8 cellular contexts compared by ENCODE assay signal in the genomic region with DNA sequence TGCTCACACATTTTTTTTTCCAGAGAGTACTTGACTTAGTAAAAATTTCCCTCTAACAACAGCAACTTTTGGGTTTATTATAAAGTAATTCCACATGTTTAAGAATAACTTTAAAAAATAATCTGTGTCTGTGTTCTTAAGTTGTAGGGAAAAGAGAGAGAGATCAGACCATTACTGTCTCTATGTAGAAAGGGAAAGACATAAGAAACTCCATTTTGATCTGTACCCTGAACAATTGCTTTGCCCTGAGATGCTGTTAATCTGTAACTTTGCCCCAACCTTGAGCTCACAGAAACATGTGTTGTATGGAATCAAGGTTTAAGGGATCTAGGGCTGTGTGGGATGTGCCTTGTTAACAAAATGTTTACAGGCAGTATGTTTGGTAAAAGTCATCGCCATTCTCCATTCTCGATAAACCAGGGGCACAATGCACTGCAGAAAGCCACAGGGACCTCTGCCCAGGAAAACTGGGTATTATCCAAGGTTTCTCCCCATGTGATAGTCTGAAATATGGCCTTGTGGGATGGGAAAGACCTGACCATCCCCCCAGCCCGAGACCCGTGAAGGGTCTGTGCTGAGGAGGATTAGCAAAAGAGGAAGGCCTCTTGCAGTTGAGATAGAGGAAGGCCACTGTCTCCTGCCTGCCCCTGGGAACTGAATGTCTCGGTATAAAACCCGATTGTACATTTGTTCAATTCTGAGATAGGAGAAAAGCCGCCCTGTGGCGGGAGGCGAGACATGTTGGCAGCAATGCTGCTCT.
DNase-seq lines count a peak whose midpoint lies in the region; ATAC-seq and TF ChIP-seq lines count a peak whose summit lies in the region.
"Not testable (repeated sequence)": the region's sequence is repeated elsewhere in the genome, so short reads cannot be mapped to it uniquely, and the experiment has no call there.

No MANE protein-coding gene starts in this region.

- CTCF ChIA-PET in WTC11 (lab: Charles Lee) = interaction anchor here (2.6 kb wide), 1 partner anchor 10 kb away, joined by 14 read pairs; no protein-coding TSS in a partner anchor

- H3K4me1 Mint-ChIP-seq in WTC11 (peaks cover 37% of the 10 kb centered on the region), nephron (peaks cover 59% of the 10 kb centered on the region)

- intact Hi-C loops in breast epithelium (cut with DNase I; ENCODE audit: low total_unique reads) (loop anchor here (5.0 kb wide), 1 partner anchor 1103 kb away; no protein-coding TSS in a partner anchor), sigmoid colon (cut with DNase I) (loop anchor here (10.0 kb wide), 1 partner anchor 55 kb away; no protein-coding TSS in a partner anchor)
- intact Hi-C loops in left ventricle myocardium inferior (cut with micrococcal nuclease); uterus (cut with DNase I; ENCODE audit: low total_unique reads): not testable (repeated sequence)

- H3K27me3 ChIP-seq in BLaER1; breast epithelium; left ventricle myocardium inferior (ENCODE audit: low read depth); sigmoid colon; uterus: not testable (repeated sequence)

- not testable (repeated sequence) for TF ChIP-seq EP300 in sigmoid colon (IDR thresholded peaks at IDR 0.05)

- H3K4me2 ChIP-seq in BLaER1 = peak overlapping the region; percentile 83

- not testable (repeated sequence) for TF ChIP-seq CTCF in NB4 (IDR thresholded peaks at IDR 0.05; ENCODE audit: low read depth, low read length); WTC11 (IDR thresholded peaks at IDR 0.05); breast epithelium (IDR thresholded peaks at IDR 0.05); left ventricle myocardium inferior (IDR thresholded peaks at IDR 0.05; ENCODE audit: borderline replicate concordance); nephron (IDR thresholded peaks at IDR 0.05; ENCODE audit: unreplicated experiment in 3 of 3); sigmoid colon (IDR thresholded peaks at IDR 0.05); uterus (IDR thresholded peaks at IDR 0.05)

- H3K4me1 ChIP-seq in BLaER1 = peaks cover 47% of the 10 kb centered on the region
- not testable (repeated sequence) for H3K4me1 ChIP-seq in breast epithelium, uterus
- peaks cover 54% of the 10 kb centered on the region for H3K4me1 ChIP-seq in left ventricle myocardium inferior
- H3K4me1 ChIP-seq in sigmoid colon = peaks cover 0 to 45% (median 40%) of the 10 kb centered on the region in 4 donors

- H3K27ac Mint-ChIP-seq in WTC11 = peak overlapping the region; percentile 8; the same call in 1 of the 2 replicates
- peak overlapping the region; percentile 96 to 98 (median 97) for H3K27ac Mint-ChIP-seq in nephron

- not testable (repeated sequence) for H3K36me3 Mint-ChIP-seq in WTC11; nephron (ENCODE audit: low read depth)

- H3K27ac ChIP-seq in BLaER1 = not testable (repeated sequence)
- H3K27ac ChIP-seq in breast epithelium = peak overlapping the region; percentile 29 to 41
- H3K27ac ChIP-seq in left ventricle myocardium inferior (replicated peaks) = peak overlapping the region; percentile 79
- peak overlapping the region in 3 of 4 donors; percentile 27 to 80 (median 80) for H3K27ac ChIP-seq in sigmoid colon
- H3K27ac ChIP-seq in uterus = peak overlapping the region; percentile 34 to 56

- H3K36me3 ChIP-seq in BLaER1, breast epithelium, left ventricle myocardium inferior, sigmoid colon, uterus: not testable (repeated sequence)

- not testable (repeated sequence) for H3K4me3 Mint-ChIP-seq in WTC11
- peak overlapping the region in 2 of 3 experiments; percentile 17 to 60 for H3K4me3 Mint-ChIP-seq in nephron

- H3K9me3 ChIP-seq in BLaER1; breast epithelium; left ventricle myocardium inferior (replicated peaks); sigmoid colon; uterus: not testable (repeated sequence)

- ATAC-seq in WTC11 = not testable (repeated sequence)

- not testable (repeated sequence) for H4K20me1 ChIP-seq in BLaER1

- H3K4me3 ChIP-seq in BLaER1, breast epithelium, left ventricle myocardium inferior, sigmoid colon, uterus: not testable (repeated sequence)
- peak overlapping the region; percentile 64 for H3K4me3 ChIP-seq in NB4 (ENCODE audit: low read depth, low read length)

- H3K9ac ChIP-seq in BLaER1 = not testable (repeated sequence)

- not testable (repeated sequence) for H3K27me3 Mint-ChIP-seq in WTC11 (ENCODE audit: low read depth); nephron (ENCODE audit: low read depth)

- DNase-seq in NB4 (ENCODE audit: low read depth) = peak; percentile 68
- DNase-seq in WTC11 (ENCODE audit: low spot score); breast epithelium (ENCODE audit: low spot score in 2 of 2); left ventricle myocardium inferior; sigmoid colon; uterus: not testable (repeated sequence)

- not testable (repeated sequence) for TF ChIP-seq POLR2A in NB4 (IDR thresholded peaks at IDR 0.05; ENCODE audit: extremely low read depth, insufficient read length); breast epithelium (IDR thresholded peaks at IDR 0.05); sigmoid colon (IDR thresholded peaks at IDR 0.05); uterus (IDR thresholded peaks at IDR 0.05)

- POLR2A ChIA-PET in WTC11 (lab: Charles Lee) = not testable (repeated sequence)

- WGBS in sigmoid colon, 2 donors = 86 to 96% methylated on average over 6 of the region's 9 CpGs

- not testable (repeated sequence) for H3K9me3 Mint-ChIP-seq in WTC11, nephron
